Comparison of ENCODE assay signal across 15 cellular contexts in the genomic region with DNA sequence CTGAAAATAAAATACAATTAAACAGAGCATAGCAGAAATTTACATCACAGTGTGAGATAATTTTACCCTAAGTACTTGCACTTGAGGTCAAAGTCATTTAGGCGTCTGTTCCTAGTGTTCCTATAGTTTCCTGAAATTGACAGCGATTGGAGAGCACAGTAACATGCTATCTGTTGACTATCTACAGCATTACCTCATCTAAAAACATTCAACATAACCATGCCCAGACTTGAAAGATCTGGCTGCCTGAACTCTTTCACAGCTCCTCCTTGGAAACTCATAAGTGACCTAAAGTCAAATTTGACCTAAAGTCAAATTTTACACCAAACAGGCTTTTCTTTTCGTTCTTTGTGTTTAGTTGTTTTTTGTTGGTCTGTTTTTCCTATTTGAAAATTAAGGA.
"Had no signal": no experiment of that assay in that cellular context is flagged by ENCODE, and none has a peak within 500 bp of the region (broad histone marks: within the 10 kb centered on the region; RNA-seq: fewer than 3 reads in every experiment).

No MANE protein-coding gene starts in this region.

- ATAC-seq: esophagus mucosa; gastroesophageal sphincter; left colon; naive thymus-derived CD8-positive, alpha-beta T cell; stimulated activated memory B cell treated with anti-CD40 and anti-IgM and Interleukin-4, amounts not matched to agents 10 μg/mL and 1 μg/mL and 100 μg/mL, for 72 hours; upper lobe of right lung had no signal

- H3K36me3 ChIP-seq: gastroesophageal sphincter, sigmoid colon, tibial nerve, upper lobe of right lung had no signal

- H3K4me3 ChIP-seq: coronary artery, gastroesophageal sphincter, sigmoid colon, skin epidermis, testis, tibial nerve, upper lobe of right lung had no signal

- H3K9me3 ChIP-seq: gastroesophageal sphincter, sigmoid colon, testis, tibial nerve, upper lobe of right lung had no signal

- H3K4me1 ChIP-seq: gastroesophageal sphincter, sigmoid colon, testis, tibial nerve, upper lobe of right lung had no signal

- DNase-seq: central memory CD4-positive, alpha-beta T cell; effector CD8-positive, alpha-beta T cell; left colon; naive thymus-derived CD8-positive, alpha-beta T cell; posterior cingulate gyrus; sigmoid colon; stimulated activated CD4-positive, alpha-beta T cell treated with anti-CD3 and anti-CD28 coated beads, Interleukin-4, amount 100 ng/mL, for 1 hour; testis; upper lobe of right lung had no signal

- H3K27me3 ChIP-seq: gastroesophageal sphincter, sigmoid colon, testis, tibial nerve, upper lobe of right lung had no signal

- H3K27ac ChIP-seq: coronary artery, gastroesophageal sphincter, sigmoid colon, skin epidermis, testis, tibial nerve, upper lobe of right lung had no signal
